2 cellular contexts compared by ENCODE assay signal in genomic region chr11:21485011-21485410, GRCh38.
TF ChIP-seq lines count a peak whose summit lies in the region.

No MANE protein-coding gene starts in this region.

TF ChIP-seq in HepG2, 621 proteins besides CTCF, POLR2A, EP300 and RAD21:
- peak; percentile 72 for TF ChIP-seq CREB1 (IDR thresholded peaks at IDR 0.05)
- no peak for TF ChIP-seq CREB1 (CRISPR knock-in tag; IDR thresholded peaks at IDR 0.05)
- TF ChIP-seq ZNF484 (CRISPR knock-in tag; IDR thresholded peaks at IDR 0.05; ENCODE audit: borderline replicate concordance, low read depth), result no peak
- peak; percentile 28; the same call in 1 of the 2 replicates for TF ChIP-seq ATF7 (IDR thresholded peaks at IDR 0.05)
- TF ChIP-seq ATF7 (CRISPR knock-in tag; IDR thresholded peaks at IDR 0.05), result no peak
- TF ChIP-seq, protein P1, sequence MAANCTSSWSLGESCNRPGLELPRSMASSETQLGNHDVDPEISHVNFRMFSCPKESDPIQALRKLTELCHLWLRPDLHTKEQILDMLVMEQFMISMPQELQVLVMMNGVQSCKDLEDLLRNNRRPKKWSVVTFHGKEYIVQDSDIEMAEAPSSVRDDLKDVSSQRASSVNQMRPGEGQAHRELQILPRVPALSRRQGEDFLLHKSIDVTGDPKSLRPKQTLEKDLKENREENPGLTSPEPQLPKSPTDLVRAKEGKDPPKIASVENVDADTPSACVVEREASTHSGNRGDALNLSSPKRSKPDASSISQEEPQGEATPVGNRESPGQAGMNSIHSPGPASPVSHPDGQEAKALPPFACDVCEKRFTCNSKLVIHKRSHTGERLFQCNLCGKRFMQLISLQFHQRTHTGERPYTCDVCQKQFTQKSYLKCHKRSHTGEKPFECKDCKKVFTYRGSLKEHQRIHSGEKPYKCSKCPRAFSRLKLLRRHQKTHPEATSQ (CRISPR knock-in tag; IDR thresholded peaks at IDR 0.05; ENCODE audit: borderline replicate concordance), result no peak
- no peak for TF ChIP-seq ZSCAN29 (CRISPR knock-in tag; conservative IDR thresholded peaks at IDR 0.05)
- no peak for TF ChIP-seq EZH2 (conservative IDR thresholded peaks at IDR 0.05; ENCODE audit: low read depth, low read length)
- TF ChIP-seq MEIS2 (CRISPR knock-in tag; IDR thresholded peaks at IDR 0.05), result no peak
- no peak for TF ChIP-seq ZNF687 (CRISPR knock-in tag; IDR thresholded peaks at IDR 0.05)
- TF ChIP-seq CAMTA2 (CRISPR knock-in tag; IDR thresholded peaks at IDR 0.05; ENCODE audit: borderline replicate concordance), result no peak

TF ChIP-seq in H1, 55 proteins besides CTCF, POLR2A, EP300 and RAD21:
- TF ChIP-seq, protein P2, sequence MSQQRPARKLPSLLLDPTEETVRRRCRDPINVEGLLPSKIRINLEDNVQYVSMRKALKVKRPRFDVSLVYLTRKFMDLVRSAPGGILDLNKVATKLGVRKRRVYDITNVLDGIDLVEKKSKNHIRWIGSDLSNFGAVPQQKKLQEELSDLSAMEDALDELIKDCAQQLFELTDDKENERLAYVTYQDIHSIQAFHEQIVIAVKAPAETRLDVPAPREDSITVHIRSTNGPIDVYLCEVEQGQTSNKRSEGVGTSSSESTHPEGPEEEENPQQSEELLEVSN (IDR thresholded peaks at IDR 0.05), result no peak
- TF ChIP-seq YY1 (IDR thresholded peaks at IDR 0.05; ENCODE audit: low read depth, low read length) (no peak), SAP30 (IDR thresholded peaks at IDR 0.05; ENCODE audit: insufficient read depth, insufficient replicate concordance, low read length) (no peak), TEAD4 (IDR thresholded peaks at IDR 0.05; ENCODE audit: low read depth, low read length) (no peak), FOSL1 (IDR thresholded peaks at IDR 0.05; ENCODE audit: insufficient read depth, low read depth, low read length) (no peak), BRCA1 (IDR thresholded peaks at IDR 0.05; ENCODE audit: low read depth, low read length) (no peak), RFX5 (IDR thresholded peaks at IDR 0.05; ENCODE audit: borderline replicate concordance, low read depth, low read length) (no peak), TCF12 (IDR thresholded peaks at IDR 0.05; ENCODE audit: low read depth, low read length) (no peak), CREB1 (IDR thresholded peaks at IDR 0.05) (no peak)
